17 cellular contexts compared by ENCODE assay signal in the genomic region with DNA sequence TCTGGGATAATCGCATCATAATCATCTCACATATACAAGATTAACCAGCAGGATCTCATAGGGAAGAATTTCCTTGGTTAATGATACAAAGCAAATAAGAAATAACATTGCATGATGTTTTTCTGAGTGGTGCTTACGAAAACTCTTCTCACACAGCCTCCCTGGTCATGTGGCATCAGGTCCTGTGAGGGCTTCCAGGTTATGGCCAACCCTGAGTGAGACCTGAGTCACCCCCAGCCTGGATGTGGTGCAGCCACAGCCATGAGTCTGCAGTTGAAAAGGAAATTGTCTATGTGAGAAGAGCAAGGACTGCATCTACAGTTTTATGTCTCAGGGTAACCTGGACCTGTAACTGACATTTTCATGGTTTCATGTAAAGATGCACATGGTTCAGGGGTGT.
A peak's percentile ranks its signal among the peaks of the same experiment; 100 is the strongest.
DNase-seq lines count a peak whose midpoint lies in the region; ATAC-seq and TF ChIP-seq lines count a peak whose summit lies in the region.
"Had no signal": no experiment of that assay in that cellular context is flagged by ENCODE, and none has a peak within 500 bp of the region (broad histone marks: within the 10 kb centered on the region; RNA-seq: fewer than 3 reads in every experiment).

No MANE protein-coding gene starts in this region.

- CTCF ChIA-PET in activated naive CD4-positive, alpha-beta T cell treated with anti-CD3 and anti-CD28 coated beads, Interleukin-2, amount 10 ng/mL, durations not matched to agents 7 days and 5 days (lab: Charles Lee), result interaction anchor here (1.5 to 4.2 kb wide), 3 partner anchors 143 to 586 kb away, joined by 6 to 51 read pairs (median 7); no protein-coding TSS in a partner anchor
- CTCF ChIA-PET in GM10248 (lab: Yijun Ruan, JAX), result interaction anchor here (3.4 to 3.6 kb wide), 2 partner anchors 142 to 586 kb away, joined by 18 to 27 read pairs; no protein-coding TSS in a partner anchor

- no peak overlapping the region for H3K27ac Mint-ChIP-seq in activated naive CD4-positive, alpha-beta T cell treated with anti-CD3 and anti-CD28 coated beads, Interleukin-2, amount 50 U/mL, for 72 hours
- no peak overlapping the region for H3K27ac Mint-ChIP-seq in activated naive CD4-positive, alpha-beta T cell treated with anti-CD3 and anti-CD28 coated beads, Interleukin-2, amount 10 ng/mL, durations not matched to agents 7 days and 5 days
- H3K27ac Mint-ChIP-seq in activated T-helper 17 cell treated with anti-CD3 and anti-CD28 coated beads, Interleukin-2, amount 50 U/mL, for 72 hours, result no peak overlapping the region

- 29% methylated on average over 2 of the region's 2 CpGs for WGBS in right lobe of liver (ENCODE audit: insufficient coverage, low coverage, low lambda C conversion rate, missing lambda C conversion rate)

- H3K4me1 Mint-ChIP-seq in activated naive CD4-positive, alpha-beta T cell treated with anti-CD3 and anti-CD28 coated beads, Interleukin-2, amount 10 ng/mL, durations not matched to agents 7 days and 5 days, result no peaks in the 10 kb centered on the region
- peaks cover 4% of the 10 kb centered on the region for H3K4me1 Mint-ChIP-seq in activated T-helper 17 cell treated with anti-CD3 and anti-CD28 coated beads, Interleukin-2, amount 50 U/mL, for 72 hours

- POLR2A ChIA-PET in GM10248 (lab: Yijun Ruan, JAX), result no interaction called here

- no peaks in the 10 kb centered on the region for H3K36me3 Mint-ChIP-seq in activated naive CD4-positive, alpha-beta T cell treated with anti-CD3 and anti-CD28 coated beads, Interleukin-2, amount 50 U/mL, for 72 hours
- no peaks in the 10 kb centered on the region for H3K36me3 Mint-ChIP-seq in activated naive CD4-positive, alpha-beta T cell treated with anti-CD3 and anti-CD28 coated beads, Interleukin-2, amount 10 ng/mL, durations not matched to agents 7 days and 5 days
- no peaks in the 10 kb centered on the region for H3K36me3 Mint-ChIP-seq in activated T-helper 17 cell treated with anti-CD3 and anti-CD28 coated beads, Interleukin-2, amount 50 U/mL, for 72 hours (ENCODE audit: low read depth)

- H3K27me3 ChIP-seq in right lobe of liver, result no peaks in the 10 kb centered on the region

- TF ChIP-seq POLR2A in right lobe of liver (IDR thresholded peaks at IDR 0.05), result no peak

- no peaks in the 10 kb centered on the region for H3K4me1 ChIP-seq in right lobe of liver

- intact Hi-C loops in right lobe of liver (cut with DNase I) (loop anchor here in 1 of 2 donors (5.0 kb wide), 1 partner anchor 142 kb away; no protein-coding TSS in a partner anchor), head of caudate nucleus (cut with DNase I) (no loop called here)

- no peak overlapping the region for H3K4me3 ChIP-seq in right lobe of liver

- H3K27me3 Mint-ChIP-seq in activated naive CD4-positive, alpha-beta T cell treated with anti-CD3 and anti-CD28 coated beads, Interleukin-2, amount 10 ng/mL, durations not matched to agents 7 days and 5 days, result peaks cover 38% of the 10 kb centered on the region
- H3K27me3 Mint-ChIP-seq in activated T-helper 17 cell treated with anti-CD3 and anti-CD28 coated beads, Interleukin-2, amount 50 U/mL, for 72 hours, result peaks cover 27% of the 10 kb centered on the region

- H3K4me3 Mint-ChIP-seq in activated naive CD4-positive, alpha-beta T cell treated with anti-CD3 and anti-CD28 coated beads, Interleukin-2, amount 10 ng/mL, durations not matched to agents 7 days and 5 days, result no peak overlapping the region
- H3K4me3 Mint-ChIP-seq in activated T-helper 17 cell treated with anti-CD3 and anti-CD28 coated beads, Interleukin-2, amount 50 U/mL, for 72 hours, result no peak overlapping the region

- TF ChIP-seq CTCF in right lobe of liver (IDR thresholded peaks at IDR 0.05) (no peak), GM10248 (IDR thresholded peaks at IDR 0.05; ENCODE audit: control extremely low read depth, extremely low read depth, low read depth, missing control alignments) (no peak)

- H3K9me3 Mint-ChIP-seq in activated naive CD4-positive, alpha-beta T cell treated with anti-CD3 and anti-CD28 coated beads, Interleukin-2, amount 50 U/mL, for 72 hours, result no peaks in the 10 kb centered on the region
- no peaks in the 10 kb centered on the region for H3K9me3 Mint-ChIP-seq in activated naive CD4-positive, alpha-beta T cell treated with anti-CD3 and anti-CD28 coated beads, Interleukin-2, amount 10 ng/mL, durations not matched to agents 7 days and 5 days
- H3K9me3 Mint-ChIP-seq in activated T-helper 17 cell treated with anti-CD3 and anti-CD28 coated beads, Interleukin-2, amount 50 U/mL, for 72 hours, result no peaks in the 10 kb centered on the region

- no peak for DNase-seq in activated naive CD4-positive, alpha-beta T cell treated with anti-CD3 and anti-CD28 coated beads, Interleukin-2, amount 50 U/mL, for 72 hours (ENCODE audit: low spot score in 2 of 2)
- no peak for DNase-seq in activated naive CD4-positive, alpha-beta T cell treated with anti-CD3 and anti-CD28 coated beads, Interleukin-2, amount 10 ng/mL, durations not matched to agents 7 days and 5 days
- DNase-seq in M059J (ENCODE audit: low read depth) (peak; percentile 36), right lobe of liver (no peak), head of caudate nucleus (no peak), GM10248 (ENCODE audit: extremely low spot score) (no peak)
- DNase-seq in stimulated activated naive CD8-positive, alpha-beta T cell treated with anti-CD3 and anti-CD28 coated beads, Interleukin-15, Interleukin-2, amounts not matched to agents 100 U/mL and 50 U/mL, for 24 hours, result no peak
- DNase-seq: activated naive CD4-positive, alpha-beta T cell; NCI-H1105; NCI-H69; occipital lobe; SW 1271 had no signal

- H3K9me3 ChIP-seq in right lobe of liver, result no peaks in the 10 kb centered on the region

- H3K27ac ChIP-seq in right lobe of liver, result no peak overlapping the region
- H3K27ac ChIP-seq: RWPE1, VCaP had no signal

- ATAC-seq in activated naive CD4-positive, alpha-beta T cell treated with anti-CD3 and anti-CD28 coated beads, Interleukin-2, amount 50 U/mL, for 72 hours, result peak; percentile 62 to 70
- peak; percentile 81 for ATAC-seq in activated T-helper 17 cell treated with anti-CD3 and anti-CD28 coated beads, Interleukin-2, amount 50 U/mL, for 72 hours (replicated peaks)
- peak; percentile 46 for ATAC-seq in stimulated activated naive CD8-positive, alpha-beta T cell treated with anti-CD3 and anti-CD28 coated beads, Interleukin-15, Interleukin-2, amounts not matched to agents 100 U/mL and 50 U/mL, for 24 hours
- no peak for ATAC-seq in right lobe of liver
- ATAC-seq: left lobe of liver, sciatic nerve had no signal

- H3K36me3 ChIP-seq in right lobe of liver, result no peaks in the 10 kb centered on the region

Comparison
In these comparisons a context has a peak if more than half of its experiments do, and no peak if none do; other contexts are left out.
1. ATAC-seq: peak in activated naive CD4-positive, alpha-beta T cell treated with anti-CD3 and anti-CD28 coated beads, Interleukin-2, amount 50 U/mL, for 72 hours (2 of 2), activated T-helper 17 cell treated with anti-CD3 and anti-CD28 coated beads, Interleukin-2, amount 50 U/mL, for 72 hours (single experiment) and stimulated activated naive CD8-positive, alpha-beta T cell treated with anti-CD3 and anti-CD28 coated beads, Interleukin-15, Interleukin-2, amounts not matched to agents 100 U/mL and 50 U/mL, for 24 hours (single experiment); none in right lobe of liver (0 of 4).